ENCODE assay signal across 12 cellular contexts in genomic region chr6:90098637-90099036, GRCh38.
DNase-seq lines count a peak whose midpoint lies in the region; ATAC-seq and TF ChIP-seq lines count a peak whose summit lies in the region.
"Had no signal": no experiment of that assay in that cellular context is flagged by ENCODE, and none has a peak within 500 bp of the region (broad histone marks: within the 10 kb centered on the region; RNA-seq: fewer than 3 reads in every experiment).

No MANE protein-coding gene starts in this region.

- H3K79me2 ChIP-seq in mammary epithelial cell (ENCODE audit: insufficient read depth, low read length): no peaks in the 10 kb centered on the region

- TF ChIP-seq EP300 in tibial nerve (IDR thresholded peaks at IDR 0.05): no peak

- TF ChIP-seq CTCF in mammary epithelial cell (conservative IDR thresholded peaks at IDR 0.05 in 1 of 2, IDR thresholded peaks at IDR 0.05 in 1 of 2; ENCODE audit: extremely low read depth in 1 of 2, insufficient read depth in 1 of 2, low read depth in 1 of 2, low read length in 2 of 2) (no peak), tibial nerve (IDR thresholded peaks at IDR 0.05) (no peak)

- peaks cover 49% of the 10 kb centered on the region for H3K4me1 Mint-ChIP-seq in activated CD8-positive, alpha-beta memory T cell treated with anti-CD3 and anti-CD28 coated beads, Interleukin-2, amount 10 ng/mL, durations not matched to agents 7 days and 5 days
- H3K4me1 Mint-ChIP-seq: GM23338 had no signal

- no peak for TF ChIP-seq POLR2A in tibial nerve (IDR thresholded peaks at IDR 0.05)

- H3K9ac ChIP-seq in mammary epithelial cell (ENCODE audit: insufficient read depth, low read length) (peak overlapping the region; percentile 68), mucosa of rectum (ENCODE audit: low read depth in 1 of 2, low read length in 2 of 2) (no peak overlapping the region)

- no peaks in the 10 kb centered on the region for H4K20me1 ChIP-seq in mammary epithelial cell (ENCODE audit: insufficient read depth, low read length)

- H3K4me2 ChIP-seq in mammary epithelial cell (ENCODE audit: insufficient read depth, low read depth, low read length): peak overlapping the region; percentile 29
- H3K4me2 ChIP-seq: GM23338 had no signal

- no peak for DNase-seq in activated CD8-positive, alpha-beta memory T cell treated with anti-CD3 and anti-CD28 coated beads, Interleukin-2, amount 10 ng/mL, durations not matched to agents 7 days and 5 days
- no peak for DNase-seq in activated CD8-positive, alpha-beta memory T cell treated with anti-CD3 and anti-CD28 coated beads, Interleukin-2, amount 50 U/mL, for 48 hours
- DNase-seq in mammary epithelial cell (peak; percentile 23), tibial nerve (ENCODE audit: low spot score in 2 of 2) (no peak), NCI-H1930 (lab: John Stamatoyannopoulos, UW) (no peak), NCI-H2029 treated with DMSO at 0.1 percent for 48 hours (lab: John Stamatoyannopoulos, UW) (no peak), NCI-H2196 treated with DMSO at 0.1 percent for 48 hours (lab: John Stamatoyannopoulos, UW; ENCODE audit: unreplicated experiment) (no peak)
- DNase-seq: activated CD8-positive, alpha-beta memory T cell treated with anti-CD3 and anti-CD28 coated beads, Interleukin-2, amount 50 U/mL, for 4 hours; NCI-H524 had no signal

- no peak overlapping the region for H3K4me3 Mint-ChIP-seq in activated CD8-positive, alpha-beta memory T cell treated with anti-CD3 and anti-CD28 coated beads, Interleukin-2, amount 10 ng/mL, durations not matched to agents 7 days and 5 days
- H3K4me3 Mint-ChIP-seq: GM23338; T-helper 1 cell treated with Interleukin-12 subunit alpha and Interleukin-12 subunit beta and Interleukin-4 antibody, amounts not matched to agents 30 μg/mL and 1 μg/mL, for 36 hours had no signal

- peaks cover 8% of the 10 kb centered on the region for H3K9me3 Mint-ChIP-seq in activated CD8-positive, alpha-beta memory T cell treated with anti-CD3 and anti-CD28 coated beads, Interleukin-2, amount 10 ng/mL, durations not matched to agents 7 days and 5 days (ENCODE audit: low read depth)
- H3K9me3 Mint-ChIP-seq: GM23338 had no signal

- H3K27me3 Mint-ChIP-seq in activated CD8-positive, alpha-beta memory T cell treated with anti-CD3 and anti-CD28 coated beads, Interleukin-2, amount 10 ng/mL, durations not matched to agents 7 days and 5 days: peaks cover 37% of the 10 kb centered on the region

- H3K36me3 ChIP-seq in mammary epithelial cell (ENCODE audit: insufficient read depth, low read length): no peaks in the 10 kb centered on the region
- no peaks in the 10 kb centered on the region for H3K36me3 ChIP-seq in mucosa of rectum (ENCODE audit: control insufficient read depth in 2 of 2, insufficient read depth in 2 of 2, low read length in 2 of 2)
- no peaks in the 10 kb centered on the region for H3K36me3 ChIP-seq in tibial nerve

- TSS peak; percentile 95 for BruUV-seq in mammary epithelial cell (replicated peaks; lab: Mats Ljungman, UMichigan)

- CTCF ChIA-PET in activated CD8-positive, alpha-beta memory T cell treated with anti-CD3 and anti-CD28 coated beads, Interleukin-2, amount 10 ng/mL, durations not matched to agents 7 days and 5 days (lab: Charles Lee): interaction anchor here (1.3 kb wide), 2 partner anchors 155 to 158 kb away, joined by 3 to 4 read pairs; no protein-coding TSS in a partner anchor
- CTCF ChIA-PET in mammary epithelial cell (lab: Charles Lee; ENCODE audit: low non-redundant PET): interaction anchor here (0.6 to 1.0 kb wide), 3 partner anchors 10 to 439 kb away, joined by 3 to 5 read pairs (median 4); no protein-coding TSS in a partner anchor

- H3K27ac Mint-ChIP-seq in activated CD8-positive, alpha-beta memory T cell treated with anti-CD3 and anti-CD28 coated beads, Interleukin-2, amount 10 ng/mL, durations not matched to agents 7 days and 5 days: peak overlapping the region; percentile 56
- H3K27ac Mint-ChIP-seq: GM23338; T-helper 1 cell treated with Interleukin-12 subunit alpha and Interleukin-12 subunit beta and Interleukin-4 antibody, amounts not matched to agents 30 μg/mL and 1 μg/mL, for 36 hours had no signal

- peak overlapping the region; percentile 73 for H2AFZ ChIP-seq in mammary epithelial cell (ENCODE audit: low read depth, low read length)
- H2AFZ ChIP-seq: GM23338 had no signal

- intact Hi-C loops in mammary epithelial cell (cut with micrococcal nuclease): loop anchor here (1.0 to 5.0 kb wide), 10 partner anchors 10 to 381 kb away; partner anchors contain the start of gene BACH2

- peaks cover 26% of the 10 kb centered on the region for H3K4me1 ChIP-seq in mammary epithelial cell (ENCODE audit: insufficient read depth, low read length)
- H3K4me1 ChIP-seq in mucosa of rectum (ENCODE audit: control insufficient read depth in 2 of 2, insufficient read depth in 2 of 2, low read length in 2 of 2): peaks cover 2 to 4% of the 10 kb centered on the region in 2 donors
- H3K4me1 ChIP-seq in tibial nerve: peaks cover 0 to 40% (median 19%) of the 10 kb centered on the region in 4 donors

- H3K36me3 Mint-ChIP-seq in activated CD8-positive, alpha-beta memory T cell treated with anti-CD3 and anti-CD28 coated beads, Interleukin-2, amount 10 ng/mL, durations not matched to agents 7 days and 5 days: peaks cover 23% of the 10 kb centered on the region

- H3K9me3 ChIP-seq in mammary epithelial cell (replicated peaks; ENCODE audit: insufficient read depth, low read length) (peaks cover 10% of the 10 kb centered on the region), mucosa of rectum (ENCODE audit: control insufficient read depth in 2 of 2, low read length in 2 of 2) (no peaks in the 10 kb centered on the region), tibial nerve (no peaks in the 10 kb centered on the region)

- no peak for ATAC-seq in activated CD8-positive, alpha-beta memory T cell treated with anti-CD3 and anti-CD28 coated beads, Interleukin-2, amount 10 ng/mL, durations not matched to agents 7 days and 5 days
- ATAC-seq: GM23338 had no signal

- H3K4me3 ChIP-seq in mammary epithelial cell (replicated peaks in 1 of 3; ENCODE audit: insufficient read depth in 1 of 3, low read depth in 2 of 3, low read length in 3 of 3) (no peak overlapping the region), mucosa of rectum (ENCODE audit: low read length in 2 of 2) (no peak overlapping the region), tibial nerve (no peak overlapping the region)
- H3K4me3 ChIP-seq: GM23338 had no signal

- in situ Hi-C loops in mammary epithelial cell (cut with MboI; ENCODE audit: low sequenced_read_pairs in 2 of 2): no loop called here

- dilution Hi-C loops in mammary epithelial cell (cut with HindIII; ENCODE audit: low sequenced_read_pairs): no loop called here

- no peaks in the 10 kb centered on the region for H3K27me3 ChIP-seq in mammary epithelial cell (ENCODE audit: insufficient read depth, low read length)
- no peaks in the 10 kb centered on the region for H3K27me3 ChIP-seq in mucosa of rectum (ENCODE audit: control insufficient read depth in 2 of 2, insufficient read depth in 2 of 2, low read length in 2 of 2)
- no peaks in the 10 kb centered on the region for H3K27me3 ChIP-seq in tibial nerve

- peak overlapping the region; percentile 94 for H3K27ac ChIP-seq in mammary epithelial cell (ENCODE audit: insufficient read depth, low read depth, low read length)
- peak overlapping the region; percentile 4 to 28 for H3K27ac ChIP-seq in mucosa of rectum (ENCODE audit: low read depth in 2 of 2, low read length in 2 of 2)
- peak overlapping the region; percentile 12 to 95 (median 78) for H3K27ac ChIP-seq in tibial nerve

- 26% methylated on average over 6 of the region's 6 CpGs for WGBS in mammary epithelial cell (ENCODE audit: low coverage, missing lambda C conversion rate)
- 32 to 48% methylated on average over 6 of the region's 6 CpGs for WGBS in tibial nerve, 2 donors

Comparison
In these comparisons a context has a peak if more than half of its experiments do, and no peak if none do; other contexts are left out.
1. H3K27ac ChIP-seq: peak in every context shown above with its lines; median percentile 94 in mammary epithelial cell; 78 in tibial nerve; 16 in mucosa of rectum.